In the genomic region with DNA sequence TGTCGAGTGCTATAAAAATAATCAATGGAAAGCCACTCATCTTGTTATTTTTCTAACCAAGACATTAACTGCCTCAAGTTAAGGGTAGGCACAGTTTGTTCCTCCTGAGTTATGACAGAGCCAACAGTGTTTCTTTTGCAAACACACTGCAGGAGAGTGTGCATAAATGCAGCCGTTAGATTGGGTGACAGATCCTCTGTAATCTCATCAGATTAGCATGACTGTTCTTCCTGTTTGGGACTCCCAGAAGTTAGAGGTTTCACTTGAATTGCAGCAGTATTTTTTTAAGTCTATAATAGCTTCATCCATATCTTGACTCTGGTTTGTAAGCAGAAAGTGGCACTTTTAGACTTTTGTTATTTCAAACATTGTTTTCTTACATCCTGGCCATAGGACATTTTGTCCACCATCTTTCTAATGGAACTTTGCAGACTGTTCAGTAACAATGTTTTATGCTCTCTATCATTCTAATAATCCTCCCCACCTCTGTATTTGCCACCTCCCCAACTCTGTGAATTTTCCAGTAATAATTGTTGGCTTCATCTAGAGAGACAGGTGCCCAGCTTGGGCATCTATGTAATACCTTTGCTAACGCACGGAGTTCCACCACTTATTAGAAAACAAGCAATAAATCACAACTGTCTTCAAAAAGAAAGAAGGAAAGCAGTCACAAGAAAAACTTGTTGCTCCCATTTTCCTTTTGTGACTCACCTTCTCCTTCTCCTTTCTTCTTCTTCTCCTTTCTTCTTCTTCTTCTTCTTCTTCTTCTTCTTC, we compare ENCODE assay signal across 1 cellular context.
TF ChIP-seq lines count a peak whose summit lies in the region.

No MANE protein-coding gene starts in this region.

TF ChIP-seq in K562, 482 proteins besides CTCF, POLR2A, EP300 and RAD21 (continued from another document):
- TF ChIP-seq L3MBTL2 (IDR thresholded peaks at IDR 0.05) (peak; percentile 65; the same call in 1 of the 2 replicates), ZSCAN32 (CRISPR knock-in tag; IDR thresholded peaks at IDR 0.05) (0 out of 2 replicates have a peak, but pooled peaks have one; percentile 11), HMGN3 (IDR thresholded peaks at IDR 0.05; ENCODE audit: borderline replicate concordance, extremely low read depth, insufficient read length, low read depth, low read length) (no peak), RBM17 (IDR thresholded peaks at IDR 0.05; ENCODE audit: borderline replicate concordance, low read depth, low read length) (no peak), ZNF586 (CRISPR knock-in tag; conservative IDR thresholded peaks at IDR 0.05) (no peak), CSDE1 (IDR thresholded peaks at IDR 0.05) (no peak), TCF3 (CRISPR knock-in tag; IDR thresholded peaks at IDR 0.05) (no peak), CCNT2 (IDR thresholded peaks at IDR 0.05; ENCODE audit: borderline replicate concordance, extremely low read depth, insufficient read length, low read depth, low read length) (peak; percentile 31), ELF1 (tag; IDR thresholded peaks at IDR 0.05) (peak; percentile 65), HDGF (IDR thresholded peaks at IDR 0.05) (no peak), NR2F6 (CRISPR knock-in tag; IDR thresholded peaks at IDR 0.05) (no peak), ZNF561 (CRISPR knock-in tag; conservative IDR thresholded peaks at IDR 0.05) (no peak), SMC3 (conservative IDR thresholded peaks at IDR 0.05; ENCODE audit: insufficient read depth, low read depth, low read length) (no peak), SPI1 (IDR thresholded peaks at IDR 0.05; ENCODE audit: borderline replicate concordance, low read depth, low read length) (no peak), FOXJ3 (CRISPR knock-in tag; IDR thresholded peaks at IDR 0.05) (no peak)
- TF ChIP-seq, protein P1, sequence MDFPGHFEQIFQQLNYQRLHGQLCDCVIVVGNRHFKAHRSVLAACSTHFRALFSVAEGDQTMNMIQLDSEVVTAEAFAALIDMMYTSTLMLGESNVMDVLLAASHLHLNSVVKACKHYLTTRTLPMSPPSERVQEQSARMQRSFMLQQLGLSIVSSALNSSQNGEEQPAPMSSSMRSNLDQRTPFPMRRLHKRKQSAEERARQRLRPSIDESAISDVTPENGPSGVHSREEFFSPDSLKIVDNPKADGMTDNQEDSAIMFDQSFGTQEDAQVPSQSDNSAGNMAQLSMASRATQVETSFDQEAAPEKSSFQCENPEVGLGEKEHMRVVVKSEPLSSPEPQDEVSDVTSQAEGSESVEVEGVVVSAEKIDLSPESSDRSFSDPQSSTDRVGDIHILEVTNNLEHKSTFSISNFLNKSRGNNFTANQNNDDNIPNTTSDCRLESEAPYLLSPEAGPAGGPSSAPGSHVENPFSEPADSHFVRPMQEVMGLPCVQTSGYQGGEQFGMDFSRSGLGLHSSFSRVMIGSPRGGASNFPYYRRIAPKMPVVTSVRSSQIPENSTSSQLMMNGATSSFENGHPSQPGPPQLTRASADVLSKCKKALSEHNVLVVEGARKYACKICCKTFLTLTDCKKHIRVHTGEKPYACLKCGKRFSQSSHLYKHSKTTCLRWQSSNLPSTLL (IDR thresholded peaks at IDR 0.05) = no peak
- TF ChIP-seq, protein P2, sequence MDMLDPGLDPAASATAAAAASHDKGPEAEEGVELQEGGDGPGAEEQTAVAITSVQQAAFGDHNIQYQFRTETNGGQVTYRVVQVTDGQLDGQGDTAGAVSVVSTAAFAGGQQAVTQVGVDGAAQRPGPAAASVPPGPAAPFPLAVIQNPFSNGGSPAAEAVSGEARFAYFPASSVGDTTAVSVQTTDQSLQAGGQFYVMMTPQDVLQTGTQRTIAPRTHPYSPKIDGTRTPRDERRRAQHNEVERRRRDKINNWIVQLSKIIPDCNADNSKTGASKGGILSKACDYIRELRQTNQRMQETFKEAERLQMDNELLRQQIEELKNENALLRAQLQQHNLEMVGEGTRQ (CRISPR knock-in tag; IDR thresholded peaks at IDR 0.05) = no peak
- TF ChIP-seq, protein P3, sequence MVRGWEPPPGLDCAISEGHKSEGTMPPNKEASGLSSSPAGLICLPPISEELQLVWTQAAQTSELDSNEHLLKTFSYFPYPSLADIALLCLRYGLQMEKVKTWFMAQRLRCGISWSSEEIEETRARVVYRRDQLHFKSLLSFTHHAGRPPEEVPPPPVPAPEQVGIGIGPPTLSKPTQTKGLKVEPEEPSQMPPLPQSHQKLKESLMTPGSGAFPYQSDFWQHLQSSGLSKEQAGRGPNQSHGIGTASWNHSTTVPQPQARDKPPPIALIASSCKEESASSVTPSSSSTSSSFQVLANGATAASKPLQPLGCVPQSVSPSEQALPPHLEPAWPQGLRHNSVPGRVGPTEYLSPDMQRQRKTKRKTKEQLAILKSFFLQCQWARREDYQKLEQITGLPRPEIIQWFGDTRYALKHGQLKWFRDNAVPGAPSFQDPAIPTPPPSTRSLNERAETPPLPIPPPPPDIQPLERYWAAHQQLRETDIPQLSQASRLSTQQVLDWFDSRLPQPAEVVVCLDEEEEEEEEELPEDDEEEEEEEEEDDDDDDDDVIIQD (CRISPR knock-in tag; IDR thresholded peaks at IDR 0.05) = no peak
- TF ChIP-seq, protein P4, sequence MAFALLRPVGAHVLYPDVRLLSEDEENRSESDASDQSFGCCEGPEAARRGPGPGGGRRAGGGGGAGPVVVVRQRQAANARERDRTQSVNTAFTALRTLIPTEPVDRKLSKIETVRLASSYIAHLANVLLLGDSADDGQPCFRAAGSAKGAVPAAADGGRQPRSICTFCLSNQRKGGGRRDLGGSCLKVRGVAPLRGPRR (CRISPR knock-in tag; IDR thresholded peaks at IDR 0.05) = no peak
- TF ChIP-seq, protein P5, sequence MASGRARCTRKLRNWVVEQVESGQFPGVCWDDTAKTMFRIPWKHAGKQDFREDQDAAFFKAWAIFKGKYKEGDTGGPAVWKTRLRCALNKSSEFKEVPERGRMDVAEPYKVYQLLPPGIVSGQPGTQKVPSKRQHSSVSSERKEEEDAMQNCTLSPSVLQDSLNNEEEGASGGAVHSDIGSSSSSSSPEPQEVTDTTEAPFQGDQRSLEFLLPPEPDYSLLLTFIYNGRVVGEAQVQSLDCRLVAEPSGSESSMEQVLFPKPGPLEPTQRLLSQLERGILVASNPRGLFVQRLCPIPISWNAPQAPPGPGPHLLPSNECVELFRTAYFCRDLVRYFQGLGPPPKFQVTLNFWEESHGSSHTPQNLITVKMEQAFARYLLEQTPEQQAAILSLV (tag; IDR thresholded peaks at IDR 0.05) = no peak
- TF ChIP-seq, protein P6, sequence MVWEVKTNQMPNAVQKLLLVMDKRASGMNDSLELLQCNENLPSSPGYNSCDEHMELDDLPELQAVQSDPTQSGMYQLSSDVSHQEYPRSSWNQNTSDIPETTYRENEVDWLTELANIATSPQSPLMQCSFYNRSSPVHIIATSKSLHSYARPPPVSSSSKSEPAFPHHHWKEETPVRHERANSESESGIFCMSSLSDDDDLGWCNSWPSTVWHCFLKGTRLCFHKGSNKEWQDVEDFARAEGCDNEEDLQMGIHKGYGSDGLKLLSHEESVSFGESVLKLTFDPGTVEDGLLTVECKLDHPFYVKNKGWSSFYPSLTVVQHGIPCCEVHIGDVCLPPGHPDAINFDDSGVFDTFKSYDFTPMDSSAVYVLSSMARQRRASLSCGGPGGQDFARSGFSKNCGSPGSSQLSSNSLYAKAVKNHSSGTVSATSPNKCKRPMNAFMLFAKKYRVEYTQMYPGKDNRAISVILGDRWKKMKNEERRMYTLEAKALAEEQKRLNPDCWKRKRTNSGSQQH (CRISPR knock-in tag; IDR thresholded peaks at IDR 0.05) = no peak
- TF ChIP-seq, protein P7, sequence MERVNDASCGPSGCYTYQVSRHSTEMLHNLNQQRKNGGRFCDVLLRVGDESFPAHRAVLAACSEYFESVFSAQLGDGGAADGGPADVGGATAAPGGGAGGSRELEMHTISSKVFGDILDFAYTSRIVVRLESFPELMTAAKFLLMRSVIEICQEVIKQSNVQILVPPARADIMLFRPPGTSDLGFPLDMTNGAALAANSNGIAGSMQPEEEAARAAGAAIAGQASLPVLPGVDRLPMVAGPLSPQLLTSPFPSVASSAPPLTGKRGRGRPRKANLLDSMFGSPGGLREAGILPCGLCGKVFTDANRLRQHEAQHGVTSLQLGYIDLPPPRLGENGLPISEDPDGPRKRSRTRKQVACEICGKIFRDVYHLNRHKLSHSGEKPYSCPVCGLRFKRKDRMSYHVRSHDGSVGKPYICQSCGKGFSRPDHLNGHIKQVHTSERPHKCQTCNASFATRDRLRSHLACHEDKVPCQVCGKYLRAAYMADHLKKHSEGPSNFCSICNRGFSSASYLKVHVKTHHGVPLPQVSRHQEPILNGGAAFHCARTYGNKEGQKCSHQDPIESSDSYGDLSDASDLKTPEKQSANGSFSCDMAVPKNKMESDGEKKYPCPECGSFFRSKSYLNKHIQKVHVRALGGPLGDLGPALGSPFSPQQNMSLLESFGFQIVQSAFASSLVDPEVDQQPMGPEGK (CRISPR knock-in tag; IDR thresholded peaks at IDR 0.05; ENCODE audit: borderline replicate concordance) = peak; percentile 54; the same call in 1 of the 2 replicates
- TF ChIP-seq, protein P8, sequence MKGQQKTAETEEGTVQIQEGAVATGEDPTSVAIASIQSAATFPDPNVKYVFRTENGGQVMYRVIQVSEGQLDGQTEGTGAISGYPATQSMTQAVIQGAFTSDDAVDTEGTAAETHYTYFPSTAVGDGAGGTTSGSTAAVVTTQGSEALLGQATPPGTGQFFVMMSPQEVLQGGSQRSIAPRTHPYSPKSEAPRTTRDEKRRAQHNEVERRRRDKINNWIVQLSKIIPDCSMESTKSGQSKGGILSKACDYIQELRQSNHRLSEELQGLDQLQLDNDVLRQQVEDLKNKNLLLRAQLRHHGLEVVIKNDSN (CRISPR knock-in tag; IDR thresholded peaks at IDR 0.05) = no peak
